In the genomic region with DNA sequence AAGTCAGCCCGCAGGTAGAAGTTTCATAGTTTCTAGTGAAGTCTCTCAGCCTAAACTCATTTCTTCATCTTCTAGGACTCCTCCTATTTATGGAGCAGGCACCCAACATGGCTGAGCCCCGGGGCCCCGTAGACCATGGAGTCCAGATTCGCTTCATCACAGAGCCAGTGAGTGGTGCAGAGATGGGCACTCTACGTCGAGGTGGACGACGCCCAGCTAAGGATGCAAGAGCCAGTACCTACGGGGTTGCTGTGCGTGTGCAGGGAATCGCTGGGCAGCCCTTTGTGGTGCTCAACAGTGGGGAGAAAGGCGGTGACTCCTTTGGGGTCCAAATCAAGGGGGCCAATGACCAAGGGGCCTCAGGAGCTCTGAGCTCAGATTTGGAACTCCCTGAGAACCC, we compare ENCODE assay signal across 35 cellular contexts. TPM values are rescaled to one million over a fixed set of nuclear protein-coding genes. Genes with fewer than 3 reads are reported as not detected.
"Had no signal": no experiment of that assay in that cellular context is flagged by ENCODE, and none has a peak within 500 bp of the region (broad histone marks: within the 10 kb centered on the region; RNA-seq: fewer than 3 reads in every experiment).

No MANE protein-coding gene starts in this region.

- DNase-seq: activated CD4-positive, alpha-beta memory T cell treated with anti-CD3 and anti-CD28 coated beads for 36 hours; activated CD4-positive, alpha-beta T cell treated with anti-CD3 and anti-CD28 coated beads for 36 hours; activated CD4-positive, alpha-beta T cell treated with anti-CD3 and anti-CD28 coated beads, Interleukin-2, amount 10 ng/mL, durations not matched to agents 24 days and 14 days; activated CD4-positive, CD25-positive, alpha-beta regulatory T cell; activated CD4-positive, CD25-positive, alpha-beta regulatory T cell treated with anti-CD3 and anti-CD28 coated beads, Interleukin-2, amount 50 U/mL, for 72 hours; activated CD8-positive, alpha-beta memory T cell treated with anti-CD3 and anti-CD28 coated beads, Interleukin-2, amount 10 ng/mL, durations not matched to agents 7 days and 5 days; activated CD8-positive, alpha-beta memory T cell treated with anti-CD3 and anti-CD28 coated beads, Interleukin-2, amount 50 U/mL, for 4 hours; activated CD8-positive, alpha-beta T cell treated with anti-CD3 and anti-CD28 coated beads, Interleukin-2, amount 10 ng/mL, durations not matched to agents 7 days and 5 days; activated effector memory CD4-positive, alpha-beta T cell treated with anti-CD3 and anti-CD28 coated beads, Interleukin-2, amount 50 U/mL, for 16 hours; activated naive CD4-positive, alpha-beta T cell treated with anti-CD3 and anti-CD28 coated beads, Interleukin-2, amount 10 ng/mL, durations not matched to agents 7 days and 5 days; activated naive CD8-positive, alpha-beta T cell treated with anti-CD3 and anti-CD28 coated beads, Interleukin-2, amount 10 ng/mL, durations not matched to agents 7 days and 5 days; activated T-cell treated with anti-CD3 and anti-CD28 coated beads, Interleukin-2, amount 50 U/mL, for 1 hour; activated T-cell treated with anti-CD3 and anti-CD28 coated beads, Interleukin-2, amount 50 U/mL, for 48 hours; cortex of kidney; dermis blood vessel endothelial cell; effector CD4-positive, alpha-beta T cell; effector memory CD8-positive, alpha-beta T cell; erythroblast; foreskin keratinocyte; gastrocnemius medialis; glutamatergic neuron; T-helper 1 cell; T-helper 17 cell; T1000; WERI-Rb-1 had no signal

- H3K27ac Mint-ChIP-seq: activated CD4-positive, alpha-beta memory T cell treated with anti-CD3 and anti-CD28 coated beads for 36 hours; activated CD4-positive, alpha-beta T cell treated with anti-CD3 and anti-CD28 coated beads for 36 hours; activated CD4-positive, alpha-beta T cell treated with anti-CD3 and anti-CD28 coated beads, Interleukin-2, amount 10 ng/mL, durations not matched to agents 24 days and 14 days; activated CD8-positive, alpha-beta memory T cell treated with anti-CD3 and anti-CD28 coated beads, Interleukin-2, amount 10 ng/mL, durations not matched to agents 7 days and 5 days; activated CD8-positive, alpha-beta T cell treated with anti-CD3 and anti-CD28 coated beads, Interleukin-2, amount 10 ng/mL, durations not matched to agents 7 days and 5 days; activated naive CD4-positive, alpha-beta T cell treated with anti-CD3 and anti-CD28 coated beads, Interleukin-2, amount 10 ng/mL, durations not matched to agents 7 days and 5 days; activated naive CD4-positive, alpha-beta T cell treated with anti-CD3 and anti-CD28 coated beads, Interleukin-2, amount 50 U/mL, for 72 hours; activated naive CD8-positive, alpha-beta T cell treated with anti-CD3 and anti-CD28 coated beads, Interleukin-2, amount 10 ng/mL, durations not matched to agents 7 days and 5 days; activated T-helper 1 cell treated with anti-CD3 and anti-CD28 coated beads, Interleukin-12 subunit alpha, Interleukin-12 subunit beta, Interleukin-2, Interleukin-4 antibody, amounts not matched to agents 30 ng/mL and 10 ng/mL and 1 ng/mL, durations not matched to agents 14 hours and 24 hours and 36 hours; activated T-helper 2 cell treated with anti-CD3 and anti-CD28 coated beads, Interferon-gamma antibody, Interleukin-2, Interleukin-4, amounts not matched to agents 10 μg/mL and 5 μg/mL and 100 μg/mL, durations not matched to agents 14 hours and 24 hours and 36 hours; brain; effector memory CD8-positive, alpha-beta T cell; T-helper 17 cell; T-helper 2 cell treated with Interferon-gamma antibody and Interleukin-4, amounts not matched to agents 5 μg/mL and 100 μg/mL, for 36 hours had no signal

- FAIRE-seq: bronchial epithelial cell, colon had no signal

- H3K4me1 ChIP-seq: ascending aorta, gastrocnemius medialis had no signal

- H3K9me3 ChIP-seq: ascending aorta, esophagus muscularis mucosa, gastrocnemius medialis had no signal

- H3K27me3 Mint-ChIP-seq: activated CD4-positive, alpha-beta memory T cell treated with anti-CD3 and anti-CD28 coated beads for 36 hours; activated CD4-positive, alpha-beta T cell treated with anti-CD3 and anti-CD28 coated beads for 36 hours; activated CD8-positive, alpha-beta memory T cell treated with anti-CD3 and anti-CD28 coated beads, Interleukin-2, amount 10 ng/mL, durations not matched to agents 7 days and 5 days; brain; central memory CD8-positive, alpha-beta T cell; effector memory CD8-positive, alpha-beta T cell; T-helper 17 cell had no signal

- H3K36me3 ChIP-seq: ascending aorta, esophagus muscularis mucosa, gastrocnemius medialis, WERI-Rb-1 had no signal

- H3K27me3 ChIP-seq: ascending aorta, esophagus muscularis mucosa, foreskin keratinocyte had no signal

- H3K4me3 ChIP-seq: ascending aorta, esophagus muscularis mucosa, gastrocnemius medialis had no signal

- H3K4me3 Mint-ChIP-seq: activated CD4-positive, alpha-beta memory T cell treated with anti-CD3 and anti-CD28 coated beads for 36 hours; activated CD4-positive, alpha-beta T cell treated with anti-CD3 and anti-CD28 coated beads for 36 hours; activated CD4-positive, alpha-beta T cell treated with anti-CD3 and anti-CD28 coated beads, Interleukin-2, amount 10 ng/mL, durations not matched to agents 24 days and 14 days; activated CD8-positive, alpha-beta memory T cell treated with anti-CD3 and anti-CD28 coated beads, Interleukin-2, amount 10 ng/mL, durations not matched to agents 7 days and 5 days; activated CD8-positive, alpha-beta T cell treated with anti-CD3 and anti-CD28 coated beads, Interleukin-2, amount 10 ng/mL, durations not matched to agents 7 days and 5 days; activated naive CD4-positive, alpha-beta T cell treated with anti-CD3 and anti-CD28 coated beads, Interleukin-2, amount 10 ng/mL, durations not matched to agents 7 days and 5 days; activated naive CD8-positive, alpha-beta T cell treated with anti-CD3 and anti-CD28 coated beads, Interleukin-2, amount 10 ng/mL, durations not matched to agents 7 days and 5 days; activated T-helper 1 cell treated with anti-CD3 and anti-CD28 coated beads, Interleukin-12 subunit alpha, Interleukin-12 subunit beta, Interleukin-2, Interleukin-4 antibody, amounts not matched to agents 30 ng/mL and 10 ng/mL and 1 ng/mL, durations not matched to agents 14 hours and 24 hours and 36 hours; brain; central memory CD8-positive, alpha-beta T cell; effector memory CD8-positive, alpha-beta T cell; T-helper 17 cell; T-helper 2 cell treated with Interferon-gamma antibody and Interleukin-4, amounts not matched to agents 5 μg/mL and 100 μg/mL, for 36 hours had no signal

- H3K9me3 Mint-ChIP-seq: activated CD4-positive, alpha-beta memory T cell treated with anti-CD3 and anti-CD28 coated beads for 36 hours; activated CD4-positive, alpha-beta T cell treated with anti-CD3 and anti-CD28 coated beads, Interleukin-2, amount 10 ng/mL, durations not matched to agents 24 days and 14 days; activated naive CD4-positive, alpha-beta T cell treated with anti-CD3 and anti-CD28 coated beads, Interleukin-2, amount 10 ng/mL, durations not matched to agents 7 days and 5 days; activated naive CD4-positive, alpha-beta T cell treated with anti-CD3 and anti-CD28 coated beads, Interleukin-2, amount 50 U/mL, for 72 hours; activated naive CD8-positive, alpha-beta T cell treated with anti-CD3 and anti-CD28 coated beads, Interleukin-2, amount 10 ng/mL, durations not matched to agents 7 days and 5 days; activated T-helper 1 cell treated with anti-CD3 and anti-CD28 coated beads, Interleukin-12 subunit alpha, Interleukin-12 subunit beta, Interleukin-2, Interleukin-4 antibody, amounts not matched to agents 30 ng/mL and 10 ng/mL and 1 ng/mL, durations not matched to agents 14 hours and 24 hours and 36 hours; activated T-helper 2 cell treated with anti-CD3 and anti-CD28 coated beads, Interferon-gamma antibody, Interleukin-2, Interleukin-4, amounts not matched to agents 10 μg/mL and 5 μg/mL and 100 μg/mL, durations not matched to agents 14 hours and 24 hours and 36 hours; brain; central memory CD8-positive, alpha-beta T cell; effector memory CD8-positive, alpha-beta T cell; T-helper 2 cell treated with Interferon-gamma antibody and Interleukin-4, amounts not matched to agents 5 μg/mL and 100 μg/mL, for 36 hours had no signal

- H3K36me3 Mint-ChIP-seq: activated CD4-positive, alpha-beta memory T cell treated with anti-CD3 and anti-CD28 coated beads for 36 hours; activated CD8-positive, alpha-beta memory T cell treated with anti-CD3 and anti-CD28 coated beads, Interleukin-2, amount 10 ng/mL, durations not matched to agents 7 days and 5 days; activated naive CD4-positive, alpha-beta T cell treated with anti-CD3 and anti-CD28 coated beads, Interleukin-2, amount 10 ng/mL, durations not matched to agents 7 days and 5 days; activated naive CD4-positive, alpha-beta T cell treated with anti-CD3 and anti-CD28 coated beads, Interleukin-2, amount 50 U/mL, for 72 hours; activated naive CD8-positive, alpha-beta T cell treated with anti-CD3 and anti-CD28 coated beads, Interleukin-2, amount 10 ng/mL, durations not matched to agents 7 days and 5 days; brain had no signal

- ATAC-seq: activated CD4-positive, alpha-beta T cell treated with anti-CD3 and anti-CD28 coated beads for 36 hours; activated CD8-positive, alpha-beta memory T cell treated with anti-CD3 and anti-CD28 coated beads, Interleukin-2, amount 10 ng/mL, durations not matched to agents 7 days and 5 days; activated CD8-positive, alpha-beta T cell treated with anti-CD3 and anti-CD28 coated beads, Interleukin-2, amount 10 ng/mL, durations not matched to agents 7 days and 5 days; activated naive CD4-positive, alpha-beta T cell treated with anti-CD3 and anti-CD28 coated beads, Interleukin-2, amount 50 U/mL, for 72 hours; effector memory CD8-positive, alpha-beta T cell; foreskin keratinocyte; gastrocnemius medialis; T-helper 17 cell had no signal

- H3K27ac ChIP-seq: ascending aorta, esophagus muscularis mucosa, foreskin keratinocyte, gastrocnemius medialis, WERI-Rb-1 had no signal

RNA-seq across cellular contexts. Expression of a gene that starts 7.2 kb away (rescaled TPM):
- total RNA-seq: ascending aorta had no signal
